In the genomic region with DNA sequence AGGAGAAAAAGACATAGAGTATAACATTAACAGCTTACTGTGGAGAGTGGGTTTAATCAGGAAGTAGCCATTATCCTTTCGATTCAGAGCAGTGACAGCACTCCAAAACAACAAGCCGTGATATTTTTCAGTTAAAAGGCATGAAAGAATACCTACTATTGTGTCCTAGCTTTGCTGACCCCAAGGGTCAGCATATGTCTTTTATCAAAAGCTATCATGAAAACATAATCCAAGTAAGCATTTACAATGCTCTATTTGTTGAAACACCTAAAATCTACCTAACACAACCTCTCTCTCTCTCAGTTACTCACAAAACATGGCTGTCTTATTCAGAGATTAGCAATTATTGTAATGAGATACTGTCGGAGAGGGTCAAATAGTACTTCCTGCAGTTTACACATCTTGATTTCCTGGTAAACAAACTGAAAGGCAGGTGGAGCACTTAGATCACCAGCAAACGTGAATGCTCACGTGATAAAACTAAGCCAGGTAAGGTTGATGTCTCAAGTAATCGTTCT, we compare ENCODE assay signal across 2 cellular contexts.
TF ChIP-seq lines count a peak whose summit lies in the region.

No MANE protein-coding gene starts in this region.

TF ChIP-seq in Ishikawa, 13 proteins besides CTCF, POLR2A, EP300 and RAD21 (continued from another document):
- TF ChIP-seq REST (IDR thresholded peaks at IDR 0.05; ENCODE audit: low read depth) (no peak), CREB1 (IDR thresholded peaks at IDR 0.05; ENCODE audit: low read depth) (no peak), CEBPB (IDR thresholded peaks at IDR 0.05) (no peak), MAX (IDR thresholded peaks at IDR 0.05) (peak; percentile 55), EGR1 (IDR thresholded peaks at IDR 0.05) (no peak), ZBTB7A (IDR thresholded peaks at IDR 0.05; ENCODE audit: low read depth) (no peak), TAF1 (IDR thresholded peaks at IDR 0.05; ENCODE audit: low read depth) (no peak)

TF ChIP-seq in liver, 16 proteins besides CTCF, POLR2A, EP300 and RAD21 (continued from another document):
- peak; percentile 61 for TF ChIP-seq FOXA1 (IDR thresholded peaks at IDR 0.05)
- no peak for TF ChIP-seq NR2F2 (IDR thresholded peaks at IDR 0.05)
- TF ChIP-seq JUND (IDR thresholded peaks at IDR 0.05) = peak; percentile 27 to 45
- peak; percentile 50 to 69 for TF ChIP-seq RXRA (IDR thresholded peaks at IDR 0.05)
